In the genomic region with DNA sequence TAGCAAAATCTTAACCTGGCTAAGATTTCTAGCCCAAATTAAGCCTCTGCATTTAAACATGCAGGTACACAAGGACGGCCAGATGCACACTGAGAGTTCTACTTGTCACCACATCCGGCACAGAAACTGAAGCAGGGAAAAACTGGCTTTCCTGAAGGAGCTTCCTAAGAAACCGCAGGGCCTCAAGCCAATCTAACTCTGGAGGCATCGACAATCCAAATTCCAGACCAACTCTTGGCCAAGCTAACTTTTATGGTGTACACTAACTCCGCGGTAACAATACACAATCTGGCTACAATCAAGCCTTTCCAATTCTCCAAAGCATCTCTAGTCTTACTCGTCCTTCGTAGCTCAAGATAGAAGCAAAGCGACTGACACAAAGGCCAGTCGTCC, we compare ENCODE assay signal across 9 cellular contexts. TPM values are rescaled to one million over a fixed set of nuclear protein-coding genes. Genes with fewer than 3 reads are reported as not detected.
A peak's percentile ranks its signal among the peaks of the same experiment; 100 is the strongest.
DNase-seq lines count a peak whose midpoint lies in the region; ATAC-seq, FAIRE-seq and TF ChIP-seq lines count a peak whose summit lies in the region.
"Had no signal": no experiment of that assay in that cellular context is flagged by ENCODE, and none has a peak within 500 bp of the region (broad histone marks: within the 10 kb centered on the region; RNA-seq: fewer than 3 reads in every experiment).

No MANE protein-coding gene starts in this region.

- peak overlapping the region; percentile 94 for H3K4me3 Mint-ChIP-seq in activated naive CD8-positive, alpha-beta T cell treated with anti-CD3 and anti-CD28 coated beads, Interleukin-2, amount 10 ng/mL, durations not matched to agents 7 days and 5 days

- peaks cover 2% of the 10 kb centered on the region for H4K20me1 ChIP-seq in keratinocyte (ENCODE audit: control insufficient read depth, extremely low read depth, insufficient read depth, low read length)

- intact Hi-C loops in thyroid gland (cut with DNase I) = loop anchor here (5.0 to 10.0 kb wide), 2 partner anchors 37 to 54 kb away; a partner anchor contains a TSS

- H3K27me3 Mint-ChIP-seq in activated naive CD8-positive, alpha-beta T cell treated with anti-CD3 and anti-CD28 coated beads, Interleukin-2, amount 10 ng/mL, durations not matched to agents 7 days and 5 days = peaks cover 6% of the 10 kb centered on the region

- no peaks in the 10 kb centered on the region for H3K9me3 ChIP-seq in HUES64 (ENCODE audit: insufficient read depth, low read depth, low read length)
- no peaks in the 10 kb centered on the region for H3K9me3 ChIP-seq in keratinocyte (ENCODE audit: control insufficient read depth, low read depth, low read length)
- no peaks in the 10 kb centered on the region for H3K9me3 ChIP-seq in thyroid gland

- 2% methylated on average over 10 of the region's 10 CpGs for WGBS in HUES64
- WGBS in thyroid gland, 2 donors = 2% methylated on average over 10 of the region's 10 CpGs

- peak overlapping the region; percentile 66 for H2AFZ ChIP-seq in keratinocyte (ENCODE audit: control insufficient read depth, low read length)

- peaks cover 45% of the 10 kb centered on the region for H3K79me2 ChIP-seq in keratinocyte (ENCODE audit: control insufficient read depth, insufficient read depth, low read length)

- H3K9me3 Mint-ChIP-seq in activated naive CD8-positive, alpha-beta T cell treated with anti-CD3 and anti-CD28 coated beads, Interleukin-2, amount 10 ng/mL, durations not matched to agents 7 days and 5 days = no peaks in the 10 kb centered on the region

- POLR2A ChIA-PET in activated naive CD8-positive, alpha-beta T cell treated with anti-CD3 and anti-CD28 coated beads, Interleukin-2, amount 10 ng/mL, durations not matched to agents 7 days and 5 days (lab: Charles Lee) = interaction anchor here (0.6 to 2.0 kb wide), 5 partner anchors 11 to 125 kb away, joined by 3 to 10 read pairs (median 4); a partner anchor contains a TSS

- H3K36me3 Mint-ChIP-seq in activated naive CD8-positive, alpha-beta T cell treated with anti-CD3 and anti-CD28 coated beads, Interleukin-2, amount 10 ng/mL, durations not matched to agents 7 days and 5 days = peaks cover 5% of the 10 kb centered on the region

- peaks cover 21% of the 10 kb centered on the region for H3K4me1 Mint-ChIP-seq in activated naive CD8-positive, alpha-beta T cell treated with anti-CD3 and anti-CD28 coated beads, Interleukin-2, amount 10 ng/mL, durations not matched to agents 7 days and 5 days

- H3K4me1 ChIP-seq in HUES64 (ENCODE audit: insufficient read depth, low read length) (peaks cover 29% of the 10 kb centered on the region), keratinocyte (ENCODE audit: control insufficient read depth, extremely low read depth, insufficient read depth, low read length) (peaks cover 20% of the 10 kb centered on the region), thyroid gland (peaks cover 27 to 33% of the 10 kb centered on the region in 2 donors)

- ATAC-seq in GM21447 (IDR thresholded peaks at IDR 0.05; ENCODE audit: unreplicated experiment) = peak; percentile 29
- ATAC-seq in activated naive CD8-positive, alpha-beta T cell treated with anti-CD3 and anti-CD28 coated beads, Interleukin-2, amount 10 ng/mL, durations not matched to agents 7 days and 5 days (ENCODE audit: low read depth) = no peak

- dilution Hi-C loops in keratinocyte (cut with MboI; ENCODE audit: extremely low pct_ligation_motif_present, low sequenced_read_pairs) = no loop called here

- no peaks in the 10 kb centered on the region for H3K36me3 ChIP-seq in HUES64 (ENCODE audit: insufficient read depth, low read length)
- H3K36me3 ChIP-seq in keratinocyte (ENCODE audit: control insufficient read depth in 2 of 2, extremely low read depth in 1 of 2, insufficient read depth in 2 of 2, low read length in 2 of 2) = no peaks in the 10 kb centered on the region
- no peaks in the 10 kb centered on the region for H3K36me3 ChIP-seq in thyroid gland

- no peak for TF ChIP-seq POLR2A in thyroid gland (IDR thresholded peaks at IDR 0.05)

- TF ChIP-seq CTCF in keratinocyte (optimal IDR thresholded peaks at IDR 0.05 in 1 of 3, IDR thresholded peaks at IDR 0.05 in 1 of 3, conservative IDR thresholded peaks at IDR 0.05 in 1 of 3; ENCODE audit: extremely low read depth in 1 of 3, insufficient read depth in 2 of 3, low read length in 3 of 3) (no peak), thyroid gland (IDR thresholded peaks at IDR 0.05) (no peak)

- FAIRE-seq in keratinocyte (lab: Jason Lieb, UNC) = no peak
- FAIRE-seq: endometrium had no signal

- H3K27ac Mint-ChIP-seq in activated naive CD8-positive, alpha-beta T cell treated with anti-CD3 and anti-CD28 coated beads, Interleukin-2, amount 10 ng/mL, durations not matched to agents 7 days and 5 days = peak overlapping the region; percentile 90

- H3K9ac ChIP-seq in HUES64 (ENCODE audit: low read depth, low read length) (peak overlapping the region; percentile 93), keratinocyte (ENCODE audit: control insufficient read depth, extremely low read depth, insufficient read depth, low read length) (peak overlapping the region; percentile 76)

- H3K4me3 ChIP-seq in HUES64 (ENCODE audit: low read length) (peak overlapping the region; percentile 68), keratinocyte (ENCODE audit: control insufficient read depth in 2 of 3, extremely low read depth in 1 of 3, insufficient read depth in 2 of 3, low read depth in 1 of 3, low read length in 3 of 3) (peak overlapping the region; percentile 83 to 85 (median 84)), thyroid gland (replicated peaks in 1 of 3) (peak overlapping the region; percentile 54 to 86 (median 72))

- peak overlapping the region; percentile 99 for H3K4me2 ChIP-seq in keratinocyte (ENCODE audit: control insufficient read depth, extremely low read depth, insufficient read depth, low read depth, low read length)

- peak; percentile 58 for DNase-seq in GM04504 (ENCODE audit: low read depth)
- DNase-seq in activated naive CD8-positive, alpha-beta T cell treated with anti-CD3 and anti-CD28 coated beads, Interleukin-2, amount 10 ng/mL, durations not matched to agents 7 days and 5 days = no peak
- no peak for DNase-seq in keratinocyte (ENCODE audit: low read depth, low spot score)
- peak; percentile 28 to 56 for DNase-seq in thyroid gland
- DNase-seq in NCI-H1105 (lab: John Stamatoyannopoulos, UW) = no peak
- DNase-seq in Kasumi-1 (lab: John Stamatoyannopoulos, UW) = no peak

- no peaks in the 10 kb centered on the region for H3K9me1 ChIP-seq in keratinocyte (ENCODE audit: control insufficient read depth, extremely low read depth, insufficient read depth, low read length)

- H3K27me3 ChIP-seq in HUES64 (ENCODE audit: insufficient read depth, low read length) (no peaks in the 10 kb centered on the region), keratinocyte (ENCODE audit: control insufficient read depth, extremely low read depth, insufficient read depth, low read length) (no peaks in the 10 kb centered on the region), thyroid gland (no peaks in the 10 kb centered on the region)

- H3K27ac ChIP-seq in HUES64 (ENCODE audit: low read depth, low read length) (peak overlapping the region; percentile 94), keratinocyte (ENCODE audit: control insufficient read depth, insufficient read depth, low read length) (peak overlapping the region; percentile 43), thyroid gland (peak overlapping the region; percentile 95 to 98 (median 98))

RNA-seq across cellular contexts. Expression of a gene that starts 1.2 kb away (rescaled TPM):
- 11.9 TPM for polyA plus RNA-seq in HUES64 (2013, experiment 1 of 2)
- 8.8 TPM for polyA plus RNA-seq in HUES64 (2013, experiment 2 of 2)
- total RNA-seq in activated naive CD8-positive, alpha-beta T cell treated with anti-CD3 and anti-CD28 coated beads, Interleukin-2, amount 10 ng/mL, durations not matched to agents 7 days and 5 days = 10 to 100 TPM; 13.1 to 13.5 TPM
- polyA plus RNA-seq in keratinocyte = 2.9 to 6.6 TPM (median 3.6 TPM) in 3 replicates
- 6.0 TPM for polyA plus RNA-seq in keratinocyte (2011; ENCODE audit: low read depth)
- polyA plus RNA-seq in keratinocyte (2011; cell fraction: cytosol; rRNA removed) = 1.2 and 2.4 TPM in 2 replicates
- 11.9 and 13.1 TPM in 2 replicates for polyA plus RNA-seq in keratinocyte (2011; cell fraction: nucleus; rRNA removed)
- polyA plus RNA-seq in keratinocyte (2012; ENCODE audit: low replicate concordance) = 2.3 and 4.7 TPM in 2 replicates
- 0.46 to 3.1 TPM (median 0.76 TPM) in 3 replicates for polyA minus RNA-seq in keratinocyte
- not detected for polyA minus RNA-seq in keratinocyte (2011; cell fraction: cytosol; rRNA and poly(A)+ RNA removed)
- polyA minus RNA-seq in keratinocyte (2011; cell fraction: nucleus; rRNA and poly(A)+ RNA removed) = 1.7 and 6.9 TPM in 2 replicates
- 10 to 100 TPM; 29.1 to 56.1 (median 37.0) TPM for total RNA-seq in thyroid gland

RNA-seq across cellular contexts. Expression of a gene that starts 36.9 kb away (rescaled TPM):
- polyA plus RNA-seq in HUES64 (2013, experiment 1 of 2) = 0.25 TPM
- 0.44 TPM for polyA plus RNA-seq in HUES64 (2013, experiment 2 of 2)
- under 1 TPM; 0.91 to 0.97 TPM for total RNA-seq in activated naive CD8-positive, alpha-beta T cell treated with anti-CD3 and anti-CD28 coated beads, Interleukin-2, amount 10 ng/mL, durations not matched to agents 7 days and 5 days
- polyA plus RNA-seq in keratinocyte = 0.04 TPM in 2 of 3 replicates, not detected in the other
- polyA plus RNA-seq in keratinocyte (2011; ENCODE audit: low read depth) = not detected
- polyA plus RNA-seq in keratinocyte (2011; cell fraction: cytosol; rRNA removed) = not detected in 2 replicates
- polyA plus RNA-seq in keratinocyte (2011; cell fraction: nucleus; rRNA removed) = 0.25 and 0.41 TPM in 2 replicates
- polyA plus RNA-seq in keratinocyte (2012; ENCODE audit: low replicate concordance) = not detected in 2 replicates
- polyA minus RNA-seq in keratinocyte = not detected in 3 replicates
- not detected for polyA minus RNA-seq in keratinocyte (2011; cell fraction: cytosol; rRNA and poly(A)+ RNA removed)
- polyA minus RNA-seq in keratinocyte (2011; cell fraction: nucleus; rRNA and poly(A)+ RNA removed) = 0.31 TPM in 1 of 2 replicates, not detected in the other
- total RNA-seq in thyroid gland = 100 to 1,000 TPM; 188 to 294 (median 243) TPM

RNA-seq across cellular contexts. Expression of a gene that starts 46.9 kb away (rescaled TPM):
- polyA plus RNA-seq in HUES64 (2013, experiment 1 of 2) = not detected
- polyA plus RNA-seq in HUES64 (2013, experiment 2 of 2) = not detected
- under 1 TPM in 1 of 2 experiments, not detected in 1; 0.34 TPM for total RNA-seq in activated naive CD8-positive, alpha-beta T cell treated with anti-CD3 and anti-CD28 coated beads, Interleukin-2, amount 10 ng/mL, durations not matched to agents 7 days and 5 days
- polyA plus RNA-seq in keratinocyte = 0.08 TPM in 1 of 3 replicates, not detected in the others
- not detected for polyA plus RNA-seq in keratinocyte (2011; ENCODE audit: low read depth)
- polyA plus RNA-seq in keratinocyte (2011; cell fraction: cytosol; rRNA removed) = not detected in 2 replicates
- polyA plus RNA-seq in keratinocyte (2011; cell fraction: nucleus; rRNA removed) = not detected in 2 replicates
- not detected in 2 replicates for polyA plus RNA-seq in keratinocyte (2012; ENCODE audit: low replicate concordance)
- not detected in 3 replicates for polyA minus RNA-seq in keratinocyte
- not detected for polyA minus RNA-seq in keratinocyte (2011; cell fraction: cytosol; rRNA and poly(A)+ RNA removed)
- not detected in 2 replicates for polyA minus RNA-seq in keratinocyte (2011; cell fraction: nucleus; rRNA and poly(A)+ RNA removed)
- 10 to 100 TPM; 23.7 to 54.5 (median 28.8) TPM for total RNA-seq in thyroid gland

RNA-seq across cellular contexts. Expression of a gene that starts 59.2 kb away (rescaled TPM):
- 8.3 TPM for polyA plus RNA-seq in HUES64 (2013, experiment 1 of 2)
- polyA plus RNA-seq in HUES64 (2013, experiment 2 of 2) = 14.9 TPM
- 1 to 10 TPM; 4.0 to 5.3 TPM for total RNA-seq in activated naive CD8-positive, alpha-beta T cell treated with anti-CD3 and anti-CD28 coated beads, Interleukin-2, amount 10 ng/mL, durations not matched to agents 7 days and 5 days
- 0.37 to 3.3 TPM (median 0.97 TPM) in 3 replicates for polyA plus RNA-seq in keratinocyte
- polyA plus RNA-seq in keratinocyte (2011; ENCODE audit: low read depth) = not detected
- 0.50 and 0.88 TPM in 2 replicates for polyA plus RNA-seq in keratinocyte (2011; cell fraction: cytosol; rRNA removed)
- polyA plus RNA-seq in keratinocyte (2011; cell fraction: nucleus; rRNA removed) = 0.22 and 1.0 TPM in 2 replicates
- 4.0 TPM in 1 of 2 replicates, not detected in the other for polyA plus RNA-seq in keratinocyte (2012; ENCODE audit: low replicate concordance)
- 0.33 to 2.0 TPM (median 0.99 TPM) in 3 replicates for polyA minus RNA-seq in keratinocyte
- polyA minus RNA-seq in keratinocyte (2011; cell fraction: cytosol; rRNA and poly(A)+ RNA removed) = not detected
- not detected in 2 replicates for polyA minus RNA-seq in keratinocyte (2011; cell fraction: nucleus; rRNA and poly(A)+ RNA removed)
- total RNA-seq in thyroid gland = 1 to 10 TPM in 3 of 4 donors, under 1 TPM in 1; 0.40 to 3.6 (median 2.7) TPM

Comparison
In these comparisons a context has a peak if more than half of its experiments do, and no peak if none do; other contexts are left out.
1. DNase-seq: peak in GM04504 (single experiment) and thyroid gland (2 of 2); none in activated naive CD8-positive, alpha-beta T cell treated with anti-CD3 and anti-CD28 coated beads, Interleukin-2, amount 10 ng/mL, durations not matched to agents 7 days and 5 days (single experiment), keratinocyte (single experiment), NCI-H1105 (single experiment) and Kasumi-1 (0 of 2).
2. H3K27ac ChIP-seq: peak in every context shown above with its lines; median percentile 98 in thyroid gland; 94 in HUES64; 43 in keratinocyte.
3. RNA of a gene that starts 36.9 kb away (total RNA-seq): 188 to 294 TPM in thyroid gland; 0.91 to 0.97 TPM in activated naive CD8-positive, alpha-beta T cell treated with anti-CD3 and anti-CD28 coated beads, Interleukin-2, amount 10 ng/mL, durations not matched to agents 7 days and 5 days; every median in the first group is over 10 times any median in the second.
4. RNA of a gene that starts 46.9 kb away (total RNA-seq): 23.7 to 54.5 TPM in thyroid gland; 0.34 TPM in activated naive CD8-positive, alpha-beta T cell treated with anti-CD3 and anti-CD28 coated beads, Interleukin-2, amount 10 ng/mL, durations not matched to agents 7 days and 5 days; every median in the first group is over 10 times any median in the second.
5. Peak in every context shown above with its lines, with median percentiles within 50 percentile points of each other: H3K4me3 ChIP-seq.